ENCODE assay signal across 8 cellular contexts in genomic region chr19:3506384-3507340, GRCh38. TPM values are rescaled to one million over a fixed set of nuclear protein-coding genes. Genes with fewer than 3 reads are reported as not detected.
DNase-seq lines count a peak whose midpoint lies in the region; ATAC-seq lines count a peak whose summit lies in the region.

No MANE protein-coding gene starts in this region.

- CTCF ChIA-PET in naive thymus-derived CD4-positive, alpha-beta T cell (lab: Charles Lee), result no interaction called here

- intact Hi-C loops in activated CD4-positive, alpha-beta T cell treated with anti-CD3 and anti-CD28 coated beads, Interleukin-2, amount 10 ng/mL, durations not matched to agents 24 days and 14 days (cut with micrococcal nuclease), result loop anchor here (1.0 kb wide), 1 partner anchor 121 kb away; no protein-coding TSS in a partner anchor
- intact Hi-C loops in naive thymus-derived CD4-positive, alpha-beta T cell (cut with micrococcal nuclease), result loop anchor here (1.0 to 10.0 kb wide), 13 partner anchors 51 to 894 kb away; partner anchors contain the start of genes MFSD12 (in 2 of the 2), MRPL54 (in 2 of the 2), APBA3 (in 1 of the 2) and EEF2 (in 1 of the 2)
- intact Hi-C loops in aorta (cut with DNase I), result no loop called here

- H3K4me1 ChIP-seq in naive thymus-derived CD4-positive, alpha-beta T cell (ENCODE audit: control insufficient read depth in 2 of 2, insufficient read depth in 2 of 2, low read length in 2 of 2), result peaks cover 11 to 19% of the 10 kb centered on the region in 2 donors
- H3K4me1 ChIP-seq in aorta (ENCODE audit: control insufficient read depth in 1 of 2, insufficient read depth in 2 of 2, low read length in 2 of 2), result no peaks in the 10 kb centered on the region

- H3K4me3 ChIP-seq in naive thymus-derived CD4-positive, alpha-beta T cell (ENCODE audit: low read length), result peak overlapping the region; percentile 71
- peak overlapping the region; percentile 73 to 97 for H3K4me3 ChIP-seq in aorta (ENCODE audit: low read length in 2 of 2)

- H3K27me3 ChIP-seq in naive thymus-derived CD4-positive, alpha-beta T cell (ENCODE audit: control insufficient read depth in 2 of 2, insufficient read depth in 2 of 2, low read length in 2 of 2), result no peaks in the 10 kb centered on the region
- no peaks in the 10 kb centered on the region for H3K27me3 ChIP-seq in aorta (ENCODE audit: control insufficient read depth in 1 of 2, insufficient read depth in 2 of 2, low read length in 1 of 2)

- H3K9me3 Mint-ChIP-seq in activated CD4-positive, alpha-beta T cell treated with anti-CD3 and anti-CD28 coated beads, Interleukin-2, amount 10 ng/mL, durations not matched to agents 24 days and 14 days, result no peaks in the 10 kb centered on the region
- H3K9me3 Mint-ChIP-seq in naive thymus-derived CD4-positive, alpha-beta T cell, result no peaks in the 10 kb centered on the region

- H3K27ac ChIP-seq in epithelial cell of prostate, result peak overlapping the region; percentile 87
- H3K27ac ChIP-seq in naive thymus-derived CD4-positive, alpha-beta T cell (ENCODE audit: low read depth, low read length), result peak overlapping the region; percentile 95
- peak overlapping the region in 1 of 2 donors; percentile 39 for H3K27ac ChIP-seq in aorta (ENCODE audit: low read depth in 1 of 2, low read length in 2 of 2)

- ATAC-seq in GM18867 (IDR thresholded peaks at IDR 0.05; ENCODE audit: unreplicated experiment) (peak; percentile 14), HG03135 (IDR thresholded peaks at IDR 0.05; ENCODE audit: unreplicated experiment) (peak; percentile 5), aorta (ENCODE audit: low FRiP score) (no peak), HG03280 (IDR thresholded peaks at IDR 0.05; ENCODE audit: unreplicated experiment) (no peak)
- no peak for ATAC-seq in naive thymus-derived CD4-positive, alpha-beta T cell

- 1% methylated on average over 60 to 69 of the region's 69 CpGs for WGBS in aorta, 2 donors

- POLR2A ChIA-PET in naive thymus-derived CD4-positive, alpha-beta T cell (lab: Charles Lee), result interaction anchor here (0.6 to 1.8 kb wide), 7 partner anchors 9 to 101 kb away, joined by 3 to 7 read pairs (median 3); partner anchors contain the start of gene MFSD12

- H3K36me3 ChIP-seq in naive thymus-derived CD4-positive, alpha-beta T cell (ENCODE audit: control insufficient read depth in 2 of 3, insufficient read depth in 3 of 3, low read length in 3 of 3), result peaks cover 0 to 39% (median 0%) of the 10 kb centered on the region in 3 experiments
- peaks cover 0 to 2% of the 10 kb centered on the region in 2 donors for H3K36me3 ChIP-seq in aorta (ENCODE audit: control insufficient read depth in 1 of 2, insufficient read depth in 2 of 2, low read length in 1 of 2)

- H3K27ac Mint-ChIP-seq in activated CD4-positive, alpha-beta T cell treated with anti-CD3 and anti-CD28 coated beads, Interleukin-2, amount 10 ng/mL, durations not matched to agents 24 days and 14 days, result peak overlapping the region; percentile 90
- H3K27ac Mint-ChIP-seq in naive thymus-derived CD4-positive, alpha-beta T cell, result peak overlapping the region; percentile 57 to 97 (median 88)

- peak; percentile 83 for DNase-seq in activated CD4-positive, alpha-beta T cell treated with anti-CD3 and anti-CD28 coated beads, Interleukin-2, amount 10 ng/mL, durations not matched to agents 24 days and 14 days
- DNase-seq in epithelial cell of prostate (ENCODE audit: low read depth, low spot score), result no peak
- DNase-seq in naive thymus-derived CD4-positive, alpha-beta T cell, result peak in 3 of 9 donors; percentile 19 to 54 (median 50)
- DNase-seq in aorta, result peak in 1 of 2 donors; percentile 71
- DNase-seq in NCI-H1048 (lab: John Stamatoyannopoulos, UW), result no peak

- peaks cover 16% of the 10 kb centered on the region for H3K36me3 Mint-ChIP-seq in activated CD4-positive, alpha-beta T cell treated with anti-CD3 and anti-CD28 coated beads, Interleukin-2, amount 10 ng/mL, durations not matched to agents 24 days and 14 days (ENCODE audit: low read depth)
- H3K36me3 Mint-ChIP-seq in naive thymus-derived CD4-positive, alpha-beta T cell, result peaks cover 0 to 14% (median 4%) of the 10 kb centered on the region in 5 donors

- no peaks in the 10 kb centered on the region for H3K27me3 Mint-ChIP-seq in activated CD4-positive, alpha-beta T cell treated with anti-CD3 and anti-CD28 coated beads, Interleukin-2, amount 10 ng/mL, durations not matched to agents 24 days and 14 days
- H3K27me3 Mint-ChIP-seq in naive thymus-derived CD4-positive, alpha-beta T cell, result peaks cover 0 to 3% (median 0%) of the 10 kb centered on the region in 5 donors

- peaks cover 29% of the 10 kb centered on the region for H3K4me1 Mint-ChIP-seq in activated CD4-positive, alpha-beta T cell treated with anti-CD3 and anti-CD28 coated beads, Interleukin-2, amount 10 ng/mL, durations not matched to agents 24 days and 14 days
- H3K4me1 Mint-ChIP-seq in naive thymus-derived CD4-positive, alpha-beta T cell, result peaks cover 32 to 60% (median 40%) of the 10 kb centered on the region in 7 donors

- peak overlapping the region; percentile 97 for H3K4me3 Mint-ChIP-seq in activated CD4-positive, alpha-beta T cell treated with anti-CD3 and anti-CD28 coated beads, Interleukin-2, amount 10 ng/mL, durations not matched to agents 24 days and 14 days
- peak overlapping the region; percentile 83 to 98 (median 90) for H3K4me3 Mint-ChIP-seq in naive thymus-derived CD4-positive, alpha-beta T cell

- H3K9me3 ChIP-seq in naive thymus-derived CD4-positive, alpha-beta T cell (ENCODE audit: control insufficient read depth in 2 of 3, low read length in 3 of 3), result no peaks in the 10 kb centered on the region
- H3K9me3 ChIP-seq in aorta (ENCODE audit: control insufficient read depth, low read length), result no peaks in the 10 kb centered on the region

RNA-seq across cellular contexts. Expression of gene FZR1, which starts 0.6 kb away (rescaled TPM):
- total RNA-seq in activated CD4-positive, alpha-beta T cell treated with anti-CD3 and anti-CD28 coated beads, Interleukin-2, amount 10 ng/mL, durations not matched to agents 24 days and 14 days, result 37.3 and 38.7 TPM in 2 replicates
- 10 to 100 TPM; 60.7 to 90.7 (median 71.3) TPM for total RNA-seq in naive thymus-derived CD4-positive, alpha-beta T cell
- polyA plus RNA-seq in naive thymus-derived CD4-positive, alpha-beta T cell, result 10 to 100 TPM in 1 of 2 donors, 1 to 10 TPM in 1; 7.8 to 15.1 TPM
- 10 to 100 TPM; 33.7 to 42.0 TPM for total RNA-seq in aorta
- 10 to 100 TPM in 1 of 2 donors, 1 to 10 TPM in 1; 8.0 to 25.2 TPM for polyA plus RNA-seq in aorta

RNA-seq across cellular contexts. Expression of gene DOHH, which starts 6.2 kb away (rescaled TPM):
- total RNA-seq in activated CD4-positive, alpha-beta T cell treated with anti-CD3 and anti-CD28 coated beads, Interleukin-2, amount 10 ng/mL, durations not matched to agents 24 days and 14 days, result 21.5 and 24.4 TPM in 2 replicates
- total RNA-seq in naive thymus-derived CD4-positive, alpha-beta T cell, result 10 to 100 TPM in 1 of 5 experiments, 1 to 10 TPM in 4; 4.4 to 16.4 (median 8.0) TPM
- polyA plus RNA-seq in naive thymus-derived CD4-positive, alpha-beta T cell, result 10 to 100 TPM in 1 of 2 donors, 1 to 10 TPM in 1; 4.6 to 15.0 TPM
- total RNA-seq in aorta, result 1 to 10 TPM; 6.1 to 7.9 TPM
- 10 to 100 TPM in 1 of 2 donors, 1 to 10 TPM in 1; 6.9 to 11.5 TPM for polyA plus RNA-seq in aorta

RNA-seq across cellular contexts. Expression of gene SMIM44, which starts 23.4 kb away (rescaled TPM):
- total RNA-seq in activated CD4-positive, alpha-beta T cell treated with anti-CD3 and anti-CD28 coated beads, Interleukin-2, amount 10 ng/mL, durations not matched to agents 24 days and 14 days, result not detected in 2 replicates
- not detected for total RNA-seq in naive thymus-derived CD4-positive, alpha-beta T cell
- not detected for polyA plus RNA-seq in naive thymus-derived CD4-positive, alpha-beta T cell
- not detected for total RNA-seq in aorta
- polyA plus RNA-seq in aorta, result not detected

RNA-seq across cellular contexts. Expression of gene SMIM24, which starts 26.3 kb away (rescaled TPM):
- total RNA-seq in activated CD4-positive, alpha-beta T cell treated with anti-CD3 and anti-CD28 coated beads, Interleukin-2, amount 10 ng/mL, durations not matched to agents 24 days and 14 days, result 0.33 TPM in 1 of 2 replicates, not detected in the other
- 1 to 10 TPM in 1 of 5 experiments, under 1 TPM in 1, not detected in 3; 0.82 to 1.8 TPM for total RNA-seq in naive thymus-derived CD4-positive, alpha-beta T cell
- polyA plus RNA-seq in naive thymus-derived CD4-positive, alpha-beta T cell, result not detected
- not detected for total RNA-seq in aorta
- 10 to 100 TPM in 1 of 2 donors, under 1 TPM in 1; 0.67 to 62.6 TPM for polyA plus RNA-seq in aorta

RNA-seq across cellular contexts. Expression of gene TEKTIP1, which starts 32.3 kb away (rescaled TPM):
- 1.4 and 2.2 TPM in 2 replicates for total RNA-seq in activated CD4-positive, alpha-beta T cell treated with anti-CD3 and anti-CD28 coated beads, Interleukin-2, amount 10 ng/mL, durations not matched to agents 24 days and 14 days
- 10 to 100 TPM in 3 of 5 experiments, 1 to 10 TPM in 2; 5.6 to 11.5 (median 10.6) TPM for total RNA-seq in naive thymus-derived CD4-positive, alpha-beta T cell
- not detected for polyA plus RNA-seq in naive thymus-derived CD4-positive, alpha-beta T cell
- 1 to 10 TPM; 1.8 to 2.4 TPM for total RNA-seq in aorta
- under 1 TPM in 1 of 2 donors, not detected in 1; 0.46 TPM for polyA plus RNA-seq in aorta

Comparison
In these comparisons a context has a peak if more than half of its experiments do, and no peak if none do; other contexts are left out.
1. ATAC-seq: peak in GM18867 (single experiment) and HG03135 (single experiment); none in naive thymus-derived CD4-positive, alpha-beta T cell (single experiment), aorta (single experiment) and HG03280 (single experiment).
2. intact Hi-C loops: an anchor here in activated CD4-positive, alpha-beta T cell treated with anti-CD3 and anti-CD28 coated beads, Interleukin-2, amount 10 ng/mL, durations not matched to agents 24 days and 14 days (1.0 kb wide) and naive thymus-derived CD4-positive, alpha-beta T cell (1.0 to 10.0 kb wide); none called in aorta.